In the genomic region with DNA sequence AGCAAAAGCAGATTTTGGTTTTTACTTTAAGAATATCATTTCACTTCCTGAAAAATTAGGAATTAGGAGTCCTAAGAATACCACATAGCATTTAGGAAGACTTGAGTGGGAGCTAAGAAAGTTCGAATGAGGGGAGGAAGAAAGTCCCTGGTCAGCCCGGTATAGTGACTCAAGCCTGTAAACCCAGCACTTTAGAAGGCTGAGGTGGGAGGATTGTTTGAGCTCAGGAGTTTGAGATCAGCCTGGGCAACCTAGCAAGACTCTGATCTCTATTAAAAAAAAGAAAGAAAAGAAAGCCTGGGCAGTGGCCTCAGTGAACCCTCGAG, we compare ENCODE assay signal across 7 cellular contexts.
A peak's percentile ranks its signal among the peaks of the same experiment; 100 is the strongest.
DNase-seq lines count a peak whose midpoint lies in the region; ATAC-seq and TF ChIP-seq lines count a peak whose summit lies in the region.
"Not testable (repeated sequence)": the region's sequence is repeated elsewhere in the genome, so short reads cannot be mapped to it uniquely, and the experiment has no call there.

No MANE protein-coding gene starts in this region.

- CTCF ChIA-PET in PC-3 (lab: Charles Lee), result interaction anchor here (0.5 to 0.6 kb wide), 2 partner anchors 28 to 1287 kb away, joined by 3 read pairs; no protein-coding TSS in a partner anchor
- CTCF ChIA-PET in activated CD8-positive, alpha-beta memory T cell treated with anti-CD3 and anti-CD28 coated beads, Interleukin-2, amount 10 ng/mL, durations not matched to agents 7 days and 5 days (lab: Charles Lee), result interaction anchor here (0.9 to 4.2 kb wide), 11 partner anchors 11 to 480 kb away, joined by 3 to 28 read pairs (median 4); a partner anchor contains a TSS
- CTCF ChIA-PET in naive thymus-derived CD4-positive, alpha-beta T cell (lab: Charles Lee), result interaction anchor here (0.9 to 2.2 kb wide), 6 partner anchors 10 to 72 kb away, joined by 4 to 9 read pairs (median 6); a partner anchor contains a TSS

- H4K20me1 ChIP-seq in PC-3 (ENCODE audit: low read length), result not testable (repeated sequence)

- peaks cover 57% of the 10 kb centered on the region for H3K4me1 Mint-ChIP-seq in activated CD8-positive, alpha-beta memory T cell treated with anti-CD3 and anti-CD28 coated beads, Interleukin-2, amount 10 ng/mL, durations not matched to agents 7 days and 5 days
- H3K4me1 Mint-ChIP-seq in brain, result peaks cover 34% of the 10 kb centered on the region
- peaks cover 13 to 52% (median 32%) of the 10 kb centered on the region in 7 donors for H3K4me1 Mint-ChIP-seq in naive thymus-derived CD4-positive, alpha-beta T cell
- H3K4me1 Mint-ChIP-seq in stimulated activated effector memory CD8-positive, alpha-beta T cell treated with anti-CD3 and anti-CD28 coated beads, Interleukin-12 subunit alpha, Interleukin-12 subunit beta, amount 100 ng/mL, for 72 hours, result peaks cover 48% of the 10 kb centered on the region

- peak overlapping the region; percentile 77 for H3K4me3 Mint-ChIP-seq in activated CD8-positive, alpha-beta memory T cell treated with anti-CD3 and anti-CD28 coated beads, Interleukin-2, amount 10 ng/mL, durations not matched to agents 7 days and 5 days
- peak overlapping the region in 1 of 5 experiments; percentile 58 for H3K4me3 Mint-ChIP-seq in brain
- H3K4me3 Mint-ChIP-seq in naive thymus-derived CD4-positive, alpha-beta T cell, result peak overlapping the region; percentile 76 to 96 (median 80)
- H3K4me3 Mint-ChIP-seq in stimulated activated effector memory CD8-positive, alpha-beta T cell treated with anti-CD3 and anti-CD28 coated beads, Interleukin-12 subunit alpha, Interleukin-12 subunit beta, amount 100 ng/mL, for 72 hours, result peak overlapping the region; percentile 82

- H3K4me2 ChIP-seq in PC-3 (ENCODE audit: low read length), result peak overlapping the region; percentile 70

- not testable (repeated sequence) for H3K36me3 ChIP-seq in PC-3 (ENCODE audit: low read depth, low read length); naive thymus-derived CD4-positive, alpha-beta T cell (ENCODE audit: control insufficient read depth in 2 of 3, insufficient read depth in 3 of 3, low read length in 3 of 3)

- H3K27ac Mint-ChIP-seq in activated CD8-positive, alpha-beta memory T cell treated with anti-CD3 and anti-CD28 coated beads, Interleukin-2, amount 10 ng/mL, durations not matched to agents 7 days and 5 days, result peak overlapping the region; percentile 100
- H3K27ac Mint-ChIP-seq in brain, result peak overlapping the region; percentile 12 to 92 (median 51)
- peak overlapping the region; percentile 96 to 100 (median 98) for H3K27ac Mint-ChIP-seq in naive thymus-derived CD4-positive, alpha-beta T cell
- H3K27ac Mint-ChIP-seq in stimulated activated effector memory CD8-positive, alpha-beta T cell treated with anti-CD3 and anti-CD28 coated beads, Interleukin-12 subunit alpha, Interleukin-12 subunit beta, amount 100 ng/mL, for 72 hours, result peak overlapping the region; percentile 98

- POLR2A ChIA-PET in PC-3 (lab: Charles Lee; ENCODE audit: unreplicated experiment), result not testable (repeated sequence)
- POLR2A ChIA-PET in naive thymus-derived CD4-positive, alpha-beta T cell (lab: Charles Lee), result interaction anchor here (0.6 to 5.2 kb wide), 18 partner anchors 11 to 148 kb away, joined by 3 to 88 read pairs (median 4); a partner anchor contains a TSS

- intact Hi-C loops in PC-3 (cut with micrococcal nuclease), result loop anchor here (2.0 kb wide), 1 partner anchor 37 kb away; no protein-coding TSS in a partner anchor
- intact Hi-C loops in right cardiac atrium (cut with DNase I), result loop anchor here in 1 of 4 donors (10.0 kb wide), 1 partner anchor 69 kb away; a partner anchor contains a TSS
- intact Hi-C loops in naive thymus-derived CD4-positive, alpha-beta T cell (cut with micrococcal nuclease), result loop anchor here (1.0 to 2.0 kb wide), 4 partner anchors 10 to 71 kb away; a partner anchor contains a TSS

- H2AFZ ChIP-seq in PC-3 (ENCODE audit: low read length), result not testable (repeated sequence)

- H3K9ac ChIP-seq in PC-3 (ENCODE audit: low read length), result 0 out of 2 replicates have a peak overlapping the region, but pooled peaks have one; percentile 4

- not testable (repeated sequence) for H3K27me3 ChIP-seq in PC-3 (ENCODE audit: low read length); right cardiac atrium (ENCODE audit: control insufficient read depth, insufficient read depth); naive thymus-derived CD4-positive, alpha-beta T cell (ENCODE audit: control insufficient read depth in 2 of 2, insufficient read depth in 2 of 2, low read length in 2 of 2)

- peak; percentile 62 for ATAC-seq in PC-3
- ATAC-seq in activated CD8-positive, alpha-beta memory T cell treated with anti-CD3 and anti-CD28 coated beads, Interleukin-2, amount 10 ng/mL, durations not matched to agents 7 days and 5 days; right cardiac atrium; naive thymus-derived CD4-positive, alpha-beta T cell; stimulated activated effector memory CD8-positive, alpha-beta T cell treated with anti-CD3 and anti-CD28 coated beads, Interleukin-12 subunit alpha, Interleukin-12 subunit beta, amount 100 ng/mL, for 72 hours: not testable (repeated sequence)

- peak overlapping the region; percentile 83 for H3K27ac ChIP-seq in PC-3 (ENCODE audit: low read length)
- H3K27ac ChIP-seq in right cardiac atrium (ENCODE audit: low read length), result peak overlapping the region; percentile 24
- H3K27ac ChIP-seq in naive thymus-derived CD4-positive, alpha-beta T cell (ENCODE audit: low read depth, low read length), result peak overlapping the region; percentile 88

- H3K4me3 ChIP-seq in GM12865 (ENCODE audit: low read depth, low read length), result peak overlapping the region; percentile 55
- not testable (repeated sequence) for H3K4me3 ChIP-seq in PC-3 (ENCODE audit: low read length); right cardiac atrium (ENCODE audit: low read length)
- peak overlapping the region; percentile 52 for H3K4me3 ChIP-seq in naive thymus-derived CD4-positive, alpha-beta T cell (ENCODE audit: low read length)

- not testable (repeated sequence) for H3K9me2 ChIP-seq in PC-3 (replicated peaks; ENCODE audit: low read length)

- WGBS in right cardiac atrium, result 74% methylated on average over 3 of the region's 3 CpGs

- H3K27me3 Mint-ChIP-seq in activated CD8-positive, alpha-beta memory T cell treated with anti-CD3 and anti-CD28 coated beads, Interleukin-2, amount 10 ng/mL, durations not matched to agents 7 days and 5 days; brain; naive thymus-derived CD4-positive, alpha-beta T cell: not testable (repeated sequence)

- not testable (repeated sequence) for DNase-seq in GM12865 (ENCODE audit: low read depth); activated CD8-positive, alpha-beta memory T cell treated with anti-CD3 and anti-CD28 coated beads, Interleukin-2, amount 10 ng/mL, durations not matched to agents 7 days and 5 days; right cardiac atrium; naive thymus-derived CD4-positive, alpha-beta T cell; stimulated activated effector memory CD8-positive, alpha-beta T cell treated with anti-CD3 and anti-CD28 coated beads, Interleukin-12 subunit alpha, Interleukin-12 subunit beta, amount 100 ng/mL, for 72 hours (ENCODE audit: low spot score in 2 of 2)
- DNase-seq in PC-3, result peak; percentile 32

- not testable (repeated sequence) for H3K79me2 ChIP-seq in PC-3 (ENCODE audit: low read length)

- not testable (repeated sequence) for BruUV-seq in PC-3 (replicated peaks; lab: Mats Ljungman, UMichigan)

- TF ChIP-seq CTCF in GM12865 (IDR thresholded peaks at IDR 0.05; ENCODE audit: insufficient read depth, low read depth, low read length, missing control alignments); PC-3 (conservative IDR thresholded peaks at IDR 0.05; ENCODE audit: low read depth, low read length); brain (conservative IDR thresholded peaks at IDR 0.05): not testable (repeated sequence)

- H3K9me3 ChIP-seq in PC-3 (ENCODE audit: low read length); right cardiac atrium (ENCODE audit: control insufficient read depth, low read length); naive thymus-derived CD4-positive, alpha-beta T cell (ENCODE audit: control insufficient read depth in 2 of 3, low read length in 3 of 3): not testable (repeated sequence)

- H3K9me3 Mint-ChIP-seq in activated CD8-positive, alpha-beta memory T cell treated with anti-CD3 and anti-CD28 coated beads, Interleukin-2, amount 10 ng/mL, durations not matched to agents 7 days and 5 days (ENCODE audit: low read depth); naive thymus-derived CD4-positive, alpha-beta T cell; stimulated activated effector memory CD8-positive, alpha-beta T cell treated with anti-CD3 and anti-CD28 coated beads, Interleukin-12 subunit alpha, Interleukin-12 subunit beta, amount 100 ng/mL, for 72 hours: not testable (repeated sequence)
- peaks cover 4 to 13% (median 5%) of the 10 kb centered on the region in 5 experiments for H3K9me3 Mint-ChIP-seq in brain

- peaks cover 41% of the 10 kb centered on the region for H3K4me1 ChIP-seq in PC-3 (ENCODE audit: insufficient read depth, low read length)
- H3K4me1 ChIP-seq in right cardiac atrium (ENCODE audit: control insufficient read depth, insufficient read depth, low read length), result not testable (repeated sequence)
- H3K4me1 ChIP-seq in naive thymus-derived CD4-positive, alpha-beta T cell (ENCODE audit: control insufficient read depth in 2 of 2, insufficient read depth in 2 of 2, low read length in 2 of 2), result peaks cover 24 to 35% of the 10 kb centered on the region in 2 donors

- H3F3A ChIP-seq in PC-3 (ENCODE audit: low read length, unreplicated experiment), result not testable (repeated sequence)

- not testable (repeated sequence) for H3K36me3 Mint-ChIP-seq in activated CD8-positive, alpha-beta memory T cell treated with anti-CD3 and anti-CD28 coated beads, Interleukin-2, amount 10 ng/mL, durations not matched to agents 7 days and 5 days; brain; stimulated activated effector memory CD8-positive, alpha-beta T cell treated with anti-CD3 and anti-CD28 coated beads, Interleukin-12 subunit alpha, Interleukin-12 subunit beta, amount 100 ng/mL, for 72 hours
- H3K36me3 Mint-ChIP-seq in naive thymus-derived CD4-positive, alpha-beta T cell, result peaks cover 0 to 11% (median 0%) of the 10 kb centered on the region in 5 donors

Comparison
In these comparisons a context has a peak if more than half of its experiments do, and no peak if none do; other contexts are left out.
1. H3K27ac ChIP-seq: peak in every context shown above with its lines; median percentile 88 in naive thymus-derived CD4-positive, alpha-beta T cell; 83 in PC-3; 24 in right cardiac atrium.